Comparison of ENCODE assay signal across 28 cellular contexts in genomic region chr5:150451594-150451993, GRCh38.
"Had no signal": no experiment of that assay in that cellular context is flagged by ENCODE, and none has a peak within 500 bp of the region (broad histone marks: within the 10 kb centered on the region; RNA-seq: fewer than 3 reads in every experiment).

No MANE protein-coding gene starts in this region.

- H3K27ac Mint-ChIP-seq: natural killer cell treated with Interleukin-12 subunit alpha and Interleukin-12 subunit beta and Interleukin-15 and Interleukin-18, amount 100 ng/mL, for 72 hours; neural progenitor cell; progenitor cell of endocrine pancreas; stimulated activated effector memory CD8-positive, alpha-beta T cell treated with anti-CD3 and anti-CD28 coated beads, Interleukin-12 subunit alpha, Interleukin-12 subunit beta, amount 100 ng/mL, for 72 hours; stimulated activated naive B cell treated with anti-CD40 and anti-IgM and Interleukin-4, amounts not matched to agents 10 μg/mL and 1 μg/mL and 100 μg/mL, for 72 hours; stimulated activated naive CD8-positive, alpha-beta T cell treated with anti-CD3 and anti-CD28 coated beads, Interleukin-15, Interleukin-2, amounts not matched to agents 100 ng/mL and 50 ng/mL, for 24 hours had no signal

- H3K9ac ChIP-seq: neural progenitor cell, parathyroid adenoma had no signal

- H3K27ac ChIP-seq: neural progenitor cell, ovary, parathyroid adenoma, psoas muscle, right lobe of liver, sigmoid colon, stomach, thoracic aorta, thyroid gland, tibial nerve, upper lobe of right lung, uterus had no signal

- H2AFZ ChIP-seq: neural progenitor cell, parathyroid adenoma had no signal

- H3K4me3 Mint-ChIP-seq: natural killer cell treated with Interleukin-12 subunit alpha and Interleukin-12 subunit beta and Interleukin-15 and Interleukin-18, amount 100 ng/mL, for 72 hours; neural progenitor cell; stimulated activated effector memory CD8-positive, alpha-beta T cell treated with anti-CD3 and anti-CD28 coated beads, Interleukin-12 subunit alpha, Interleukin-12 subunit beta, amount 100 ng/mL, for 72 hours; stimulated activated naive B cell treated with anti-CD40 and anti-IgM and Interleukin-4, amounts not matched to agents 10 μg/mL and 1 μg/mL and 100 μg/mL, for 72 hours; stimulated activated naive CD8-positive, alpha-beta T cell treated with anti-CD3 and anti-CD28 coated beads, Interleukin-15, Interleukin-2, amounts not matched to agents 100 ng/mL and 50 ng/mL, for 24 hours had no signal

- ATAC-seq: naive thymus-derived CD8-positive, alpha-beta T cell; natural killer cell treated with Interleukin-12 subunit alpha and Interleukin-12 subunit beta and Interleukin-15 and Interleukin-18, amount 100 ng/mL, for 72 hours; psoas muscle; right cardiac atrium; right lobe of liver; stimulated activated effector memory CD8-positive, alpha-beta T cell treated with anti-CD3 and anti-CD28 coated beads, Interleukin-12 subunit alpha, Interleukin-12 subunit beta, amount 100 ng/mL, for 72 hours; stimulated activated naive B cell treated with anti-CD40 and anti-IgM and Interleukin-4, amounts not matched to agents 10 μg/mL and 1 μg/mL and 100 μg/mL, for 72 hours; upper lobe of right lung had no signal

- H3K27me3 ChIP-seq: neural progenitor cell, ovary, right lobe of liver, sigmoid colon, stomach, thyroid gland, tibial nerve, upper lobe of right lung, uterus had no signal

- H3K4me2 ChIP-seq: neural progenitor cell had no signal

- H3K27me3 Mint-ChIP-seq: naive thymus-derived CD8-positive, alpha-beta T cell; natural killer cell treated with Interleukin-12 subunit alpha and Interleukin-12 subunit beta and Interleukin-15 and Interleukin-18, amount 100 ng/mL, for 72 hours; progenitor cell of endocrine pancreas; stimulated activated naive B cell treated with anti-CD40 and anti-IgM and Interleukin-4, amounts not matched to agents 10 μg/mL and 1 μg/mL and 100 μg/mL, for 72 hours; stimulated activated naive CD8-positive, alpha-beta T cell treated with anti-CD3 and anti-CD28 coated beads, Interleukin-15, Interleukin-2, amounts not matched to agents 100 ng/mL and 50 ng/mL, for 24 hours had no signal

- DNase-seq: naive thymus-derived CD8-positive, alpha-beta T cell; occipital lobe; ovary; posterior cingulate gyrus; psoas muscle; right cardiac atrium; right lobe of liver; sigmoid colon; small intestine; stimulated activated CD4-positive, alpha-beta T cell treated with anti-CD3 and anti-CD28 coated beads, Interleukin-15, amount 100 ng/mL, for 24 hours; stimulated activated CD4-positive, alpha-beta T cell treated with anti-CD3 and anti-CD28 coated beads, Interleukin-2, amount 100 ng/mL, for 24 hours; stimulated activated CD4-positive, alpha-beta T cell treated with anti-CD3 and anti-CD28 coated beads, Interleukin-2, amount 100 ng/mL, for 48 hours; stimulated activated CD4-positive, alpha-beta T cell treated with anti-CD3 and anti-CD28 coated beads, Interleukin-4, amount 100 ng/mL, for 24 hours; stimulated activated naive B cell treated with anti-CD40 and anti-IgM and Interleukin-4, amounts not matched to agents 10 μg/mL and 1 μg/mL and 100 μg/mL, for 72 hours; stimulated activated naive CD4-positive, alpha-beta T cell treated with Interleukin-2 at 50 U/mL for 16 hours; stomach; thyroid gland; trophoblast cell; upper lobe of right lung; uterus had no signal

- H3K9me3 ChIP-seq: ovary, psoas muscle, right lobe of liver, sigmoid colon, stomach, thoracic aorta, thyroid gland, tibial nerve, upper lobe of right lung, uterus had no signal

- H3K9me3 Mint-ChIP-seq: natural killer cell treated with Interleukin-12 subunit alpha and Interleukin-12 subunit beta and Interleukin-15 and Interleukin-18, amount 100 ng/mL, for 72 hours; stimulated activated effector memory CD8-positive, alpha-beta T cell treated with anti-CD3 and anti-CD28 coated beads, Interleukin-12 subunit alpha, Interleukin-12 subunit beta, amount 100 ng/mL, for 72 hours; stimulated activated naive B cell treated with anti-CD40 and anti-IgM and Interleukin-4, amounts not matched to agents 10 μg/mL and 1 μg/mL and 100 μg/mL, for 72 hours; stimulated activated naive CD8-positive, alpha-beta T cell treated with anti-CD3 and anti-CD28 coated beads, Interleukin-15, Interleukin-2, amounts not matched to agents 100 ng/mL and 50 ng/mL, for 24 hours had no signal

- H3K4me1 ChIP-seq: parathyroid adenoma had no signal

- H3K4me3 ChIP-seq: neural progenitor cell, ovary, psoas muscle, right lobe of liver, sigmoid colon, stomach, thoracic aorta, thyroid gland, tibial nerve, upper lobe of right lung, uterus had no signal

- H3K36me3 ChIP-seq: ovary, uterus had no signal
